ENCODE assay signal across 33 cellular contexts in genomic region chrX:123561439-123562215, GRCh38.
"Had no signal": no experiment of that assay in that cellular context is flagged by ENCODE, and none has a peak within 500 bp of the region (broad histone marks: within the 10 kb centered on the region; RNA-seq: fewer than 3 reads in every experiment).

No MANE protein-coding gene starts in this region.

- ATAC-seq: activated CD8-positive, alpha-beta T cell treated with anti-CD3 and anti-CD28 coated beads for 36 hours; activated naive CD8-positive, alpha-beta T cell treated with anti-CD3 and anti-CD28 coated beads, Interleukin-2, amount 50 U/mL, for 24 hours had no signal

- H3K9me3 Mint-ChIP-seq: activated B cell treated with CpG ODN at 0.5 μM for 24 hours; activated CD4-positive, alpha-beta memory T cell treated with anti-CD3 and anti-CD28 coated beads for 36 hours; activated CD4-positive, alpha-beta T cell treated with anti-CD3 and anti-CD28 coated beads, Interleukin-2, amount 10 ng/mL, durations not matched to agents 24 days and 14 days; activated CD8-positive, alpha-beta T cell treated with anti-CD3 and anti-CD28 coated beads for 36 hours; activated naive CD4-positive, alpha-beta T cell treated with anti-CD3 and anti-CD28 coated beads, Interleukin-2, amount 10 ng/mL, durations not matched to agents 7 days and 5 days; activated naive CD8-positive, alpha-beta T cell treated with anti-CD3 and anti-CD28 coated beads, Interleukin-2, amount 50 U/mL, for 24 hours; activated T-helper 2 cell treated with anti-CD3 and anti-CD28 coated beads, Interferon-gamma antibody, Interleukin-2, Interleukin-4, amounts not matched to agents 10 μg/mL and 5 μg/mL and 100 μg/mL, durations not matched to agents 14 hours and 24 hours and 36 hours; T-helper 1 cell treated with Interleukin-12 subunit alpha and Interleukin-12 subunit beta and Interleukin-4 antibody, amounts not matched to agents 30 μg/mL and 1 μg/mL, for 36 hours; T-helper 2 cell treated with Interferon-gamma antibody and Interleukin-4, amounts not matched to agents 5 μg/mL and 100 μg/mL, for 36 hours had no signal

- H3K4me1 Mint-ChIP-seq: activated B cell treated with CpG ODN at 0.5 μM for 24 hours; activated CD4-positive, alpha-beta T cell treated with anti-CD3 and anti-CD28 coated beads, Interleukin-2, amount 10 ng/mL, durations not matched to agents 24 days and 14 days; activated naive CD4-positive, alpha-beta T cell treated with anti-CD3 and anti-CD28 coated beads, Interleukin-2, amount 10 ng/mL, durations not matched to agents 7 days and 5 days; activated naive CD4-positive, alpha-beta T cell treated with anti-CD3 and anti-CD28 coated beads, Interleukin-2, amount 50 U/mL, for 24 hours; activated naive CD8-positive, alpha-beta T cell treated with anti-CD3 and anti-CD28 coated beads, Interleukin-2, amount 10 ng/mL, durations not matched to agents 7 days and 5 days; activated naive CD8-positive, alpha-beta T cell treated with anti-CD3 and anti-CD28 coated beads, Interleukin-2, amount 50 U/mL, for 24 hours; brain had no signal

- H3K36me3 Mint-ChIP-seq: activated CD4-positive, alpha-beta memory T cell treated with anti-CD3 and anti-CD28 coated beads for 36 hours; activated naive CD4-positive, alpha-beta T cell treated with anti-CD3 and anti-CD28 coated beads, Interleukin-2, amount 10 ng/mL, durations not matched to agents 7 days and 5 days; activated naive CD8-positive, alpha-beta T cell; activated naive CD8-positive, alpha-beta T cell treated with anti-CD3 and anti-CD28 coated beads, Interleukin-2, amount 10 ng/mL, durations not matched to agents 7 days and 5 days; brain had no signal

- H3K4me3 Mint-ChIP-seq: activated B cell treated with CpG ODN at 0.5 μM for 24 hours; activated CD4-positive, alpha-beta memory T cell treated with anti-CD3 and anti-CD28 coated beads for 36 hours; activated CD4-positive, alpha-beta T cell treated with anti-CD3 and anti-CD28 coated beads, Interleukin-2, amount 10 ng/mL, durations not matched to agents 24 days and 14 days; activated CD8-positive, alpha-beta T cell treated with anti-CD3 and anti-CD28 coated beads for 36 hours; activated naive CD4-positive, alpha-beta T cell treated with anti-CD3 and anti-CD28 coated beads, Interleukin-2, amount 10 ng/mL, durations not matched to agents 7 days and 5 days; activated naive CD4-positive, alpha-beta T cell treated with anti-CD3 and anti-CD28 coated beads, Interleukin-2, amount 50 U/mL, for 24 hours; activated naive CD8-positive, alpha-beta T cell; activated naive CD8-positive, alpha-beta T cell treated with anti-CD3 and anti-CD28 coated beads, Interleukin-2, amount 10 ng/mL, durations not matched to agents 7 days and 5 days; activated naive CD8-positive, alpha-beta T cell treated with anti-CD3 and anti-CD28 coated beads, Interleukin-2, amount 50 U/mL, for 24 hours; brain; T-helper 1 cell treated with Interleukin-12 subunit alpha and Interleukin-12 subunit beta and Interleukin-4 antibody, amounts not matched to agents 30 μg/mL and 1 μg/mL, for 36 hours; T-helper 2 cell treated with Interferon-gamma antibody and Interleukin-4, amounts not matched to agents 5 μg/mL and 100 μg/mL, for 36 hours had no signal

- H3K27ac Mint-ChIP-seq: activated B cell treated with CpG ODN at 0.5 μM for 24 hours; activated CD4-positive, alpha-beta memory T cell treated with anti-CD3 and anti-CD28 coated beads for 36 hours; activated CD4-positive, alpha-beta T cell treated with anti-CD3 and anti-CD28 coated beads, Interleukin-2, amount 10 ng/mL, durations not matched to agents 24 days and 14 days; activated CD8-positive, alpha-beta T cell treated with anti-CD3 and anti-CD28 coated beads for 36 hours; activated naive CD4-positive, alpha-beta T cell treated with anti-CD3 and anti-CD28 coated beads, Interleukin-2, amount 10 ng/mL, durations not matched to agents 7 days and 5 days; activated naive CD4-positive, alpha-beta T cell treated with anti-CD3 and anti-CD28 coated beads, Interleukin-2, amount 50 U/mL, for 24 hours; activated naive CD8-positive, alpha-beta T cell; activated naive CD8-positive, alpha-beta T cell treated with anti-CD3 and anti-CD28 coated beads, Interleukin-2, amount 10 ng/mL, durations not matched to agents 7 days and 5 days; activated naive CD8-positive, alpha-beta T cell treated with anti-CD3 and anti-CD28 coated beads, Interleukin-2, amount 50 U/mL, for 24 hours; activated T-helper 2 cell treated with anti-CD3 and anti-CD28 coated beads, Interferon-gamma antibody, Interleukin-2, Interleukin-4, amounts not matched to agents 10 μg/mL and 5 μg/mL and 100 μg/mL, durations not matched to agents 14 hours and 24 hours and 36 hours; brain; T-helper 1 cell treated with Interleukin-12 subunit alpha and Interleukin-12 subunit beta and Interleukin-4 antibody, amounts not matched to agents 30 μg/mL and 1 μg/mL, for 36 hours; T-helper 2 cell treated with Interferon-gamma antibody and Interleukin-4, amounts not matched to agents 5 μg/mL and 100 μg/mL, for 36 hours had no signal

- H3K4me3 ChIP-seq: ascending aorta had no signal

- H3K4me1 ChIP-seq: ascending aorta had no signal

- FAIRE-seq: TTC549 had no signal

- H3K27ac ChIP-seq: ascending aorta, VCaP had no signal

- H3K27me3 ChIP-seq: ascending aorta had no signal

- H3K36me3 ChIP-seq: ascending aorta had no signal

- H3K27me3 Mint-ChIP-seq: activated B cell treated with CpG ODN at 0.5 μM for 24 hours; activated CD4-positive, alpha-beta memory T cell treated with anti-CD3 and anti-CD28 coated beads for 36 hours; activated CD4-positive, alpha-beta T cell treated with anti-CD3 and anti-CD28 coated beads, Interleukin-2, amount 10 ng/mL, durations not matched to agents 24 days and 14 days; activated CD8-positive, alpha-beta T cell treated with anti-CD3 and anti-CD28 coated beads for 36 hours; activated naive CD4-positive, alpha-beta T cell treated with anti-CD3 and anti-CD28 coated beads, Interleukin-2, amount 10 ng/mL, durations not matched to agents 7 days and 5 days; activated naive CD8-positive, alpha-beta T cell; activated naive CD8-positive, alpha-beta T cell treated with anti-CD3 and anti-CD28 coated beads, Interleukin-2, amount 50 U/mL, for 24 hours had no signal

- H3K9me3 ChIP-seq: ascending aorta had no signal

- DNase-seq: activated B cell treated with CpG ODN at 0.5 μM for 24 hours; activated CD4-positive, alpha-beta memory T cell treated with anti-CD3 and anti-CD28 coated beads for 36 hours; activated CD4-positive, alpha-beta T cell treated with anti-CD3 and anti-CD28 coated beads for 4 hours; activated CD4-positive, alpha-beta T cell treated with anti-CD3 and anti-CD28 coated beads, Interleukin-2, amount 10 ng/mL, durations not matched to agents 24 days and 14 days; activated CD4-positive, alpha-beta T cell treated with anti-CD3 and anti-CD28 coated beads, Interleukin-2, amount 50 U/mL, for 1 hour; activated CD4-positive, alpha-beta T cell treated with anti-CD3 and anti-CD28 coated beads, Interleukin-2, amount 50 U/mL, for 4 hours; activated CD4-positive, CD25-positive, alpha-beta regulatory T cell treated with anti-CD3 and anti-CD28 coated beads, Interleukin-2, amount 50 U/mL, for 72 hours; activated CD8-positive, alpha-beta memory T cell treated with anti-CD3 and anti-CD28 coated beads, Interleukin-2, amount 50 U/mL, for 4 hours; activated CD8-positive, alpha-beta T cell treated with anti-CD3 and anti-CD28 coated beads for 36 hours; activated effector memory CD4-positive, alpha-beta T cell treated with Interleukin-2 at 50 U/mL for 16 hours; activated gamma-delta T cell; activated naive CD4-positive, alpha-beta T cell treated with anti-CD3 and anti-CD28 coated beads, Interleukin-2, amount 10 ng/mL, durations not matched to agents 7 days and 5 days; activated naive CD4-positive, alpha-beta T cell treated with Interleukin-2 at 50 U/mL for 16 hours; activated naive CD8-positive, alpha-beta T cell treated with anti-CD3 and anti-CD28 coated beads, Interleukin-2, amount 10 ng/mL, durations not matched to agents 7 days and 5 days; activated naive CD8-positive, alpha-beta T cell treated with anti-CD3 and anti-CD28 coated beads, Interleukin-2, amount 50 U/mL, for 24 hours; activated T-cell treated with anti-CD3 and anti-CD28 coated beads for 4 hours; activated T-cell treated with anti-CD3 and anti-CD28 coated beads, Interleukin-2, amount 50 U/mL, for 1 hour; activated T-cell treated with anti-CD3 and anti-CD28 coated beads, Interleukin-2, amount 50 U/mL, for 48 hours; amygdala; anterior cingulate cortex; central memory CD4-positive, alpha-beta T cell; T-helper 1 cell; T-helper 2 cell; T-helper 9 cell had no signal
